Comparison of ENCODE assay signal across 16 cellular contexts in genomic region chr4:124933521-124933920, GRCh38.
DNase-seq lines count a peak whose midpoint lies in the region; ATAC-seq and TF ChIP-seq lines count a peak whose summit lies in the region.
"Had no signal": no experiment of that assay in that cellular context is flagged by ENCODE, and none has a peak within 500 bp of the region (broad histone marks: within the 10 kb centered on the region; RNA-seq: fewer than 3 reads in every experiment).

No MANE protein-coding gene starts in this region.

- no peak overlapping the region for H4K8ac ChIP-seq in trophoblast cell (ENCODE audit: low read depth, low read length)

- H2AK5ac ChIP-seq in trophoblast cell (ENCODE audit: low read length): no peak overlapping the region

- no peak overlapping the region for H3K4ac ChIP-seq in trophoblast cell (ENCODE audit: low read depth, low read length)

- H4K12ac ChIP-seq in trophoblast cell (ENCODE audit: low read depth, low read length): no peak overlapping the region

- no peak overlapping the region for H3K18ac ChIP-seq in trophoblast cell (ENCODE audit: low read length)

- H3K27ac ChIP-seq in trophoblast cell (ENCODE audit: low read depth, low read length): no peak overlapping the region
- no peak overlapping the region for H3K27ac ChIP-seq in CD8-positive, alpha-beta T cell (ENCODE audit: low read depth, low read length)
- H3K27ac ChIP-seq: BLaER1 treated with 17β-estradiol and CSF1 and Interleukin-3, amounts not matched to agents 10 nM and 100 nM had no signal

- no CpG with 5 or more reads among the region's 2 CpGs for WGBS in trophoblast cell (ENCODE audit: extremely low coverage, insufficient coverage, insufficient read length)

- no peak overlapping the region for H2BK120ac ChIP-seq in trophoblast cell (ENCODE audit: insufficient read depth, low read length, poor library complexity)

- CTCF ChIA-PET in CD8-positive, alpha-beta T cell (lab: Charles Lee): no interaction called here

- POLR2A ChIA-PET in CD8-positive, alpha-beta T cell (lab: Charles Lee): no interaction called here

- H3K27me3 Mint-ChIP-seq in CD8-positive, alpha-beta T cell (ENCODE audit: low read depth): no peaks in the 10 kb centered on the region
- H3K27me3 Mint-ChIP-seq: B cell; CD8-positive, alpha-beta memory T cell; IgD-negative memory B cell had no signal

- H3K9me3 Mint-ChIP-seq in CD8-positive, alpha-beta T cell: no peaks in the 10 kb centered on the region
- H3K9me3 Mint-ChIP-seq: H9 had no signal

- H3K4me3 ChIP-seq in fibroblast of the aortic adventitia (ENCODE audit: low read depth, low read length) (no peak overlapping the region), trophoblast cell (ENCODE audit: low read depth, low read length) (no peak overlapping the region)
- no peak overlapping the region for H3K4me3 ChIP-seq in CD8-positive, alpha-beta T cell (ENCODE audit: low read depth, low read length)
- H3K4me3 ChIP-seq: BLaER1 treated with 17β-estradiol and CSF1 and Interleukin-3, amounts not matched to agents 10 nM and 100 nM had no signal

- H3K36me3 Mint-ChIP-seq in CD8-positive, alpha-beta T cell: no peaks in the 10 kb centered on the region
- H3K36me3 Mint-ChIP-seq: CD8-positive, alpha-beta memory T cell; IgD-negative memory B cell had no signal

- no peak overlapping the region for H2BK12ac ChIP-seq in trophoblast cell (ENCODE audit: low read length)

- ATAC-seq in SK-N-SH treated with all-trans-retinoic acid at 6 μM for 48 hours (no peak), GM18907 (IDR thresholded peaks at IDR 0.05; ENCODE audit: unreplicated experiment) (no peak), GM21447 (IDR thresholded peaks at IDR 0.05; ENCODE audit: unreplicated experiment) (no peak)
- ATAC-seq in CD8-positive, alpha-beta T cell: no peak
- ATAC-seq: HepG2 had no signal

- H2AFZ ChIP-seq in trophoblast cell (ENCODE audit: insufficient read depth, low read length, poor library complexity): no peak overlapping the region

- H3K27me3 ChIP-seq in trophoblast cell (ENCODE audit: insufficient read depth, low read length): no peaks in the 10 kb centered on the region
- H3K27me3 ChIP-seq in CD8-positive, alpha-beta T cell (ENCODE audit: insufficient read depth, low read length): no peaks in the 10 kb centered on the region
- H3K27me3 ChIP-seq: BLaER1 treated with 17β-estradiol and CSF1 and Interleukin-3, amounts not matched to agents 10 nM and 100 nM had no signal

- no peaks in the 10 kb centered on the region for H3K79me1 ChIP-seq in trophoblast cell (ENCODE audit: low read length)

- H3K9ac ChIP-seq in trophoblast cell (ENCODE audit: low read length): no peak overlapping the region
- H3K9ac ChIP-seq: BLaER1 treated with 17β-estradiol and CSF1 and Interleukin-3, amounts not matched to agents 10 nM and 100 nM had no signal

- H3K23ac ChIP-seq in trophoblast cell (ENCODE audit: low read length): no peak overlapping the region

- H3K4me1 Mint-ChIP-seq in CD8-positive, alpha-beta T cell (ENCODE audit: low read depth): no peaks in the 10 kb centered on the region
- H3K4me1 Mint-ChIP-seq: B cell; CD8-positive, alpha-beta memory T cell; IgD-negative memory B cell had no signal

- no peak overlapping the region for H3K27ac Mint-ChIP-seq in CD8-positive, alpha-beta T cell
- H3K27ac Mint-ChIP-seq: B cell; CD8-positive, alpha-beta memory T cell; H9; IgD-negative memory B cell had no signal

- DNase-seq in NCI-H226 (peak; percentile 16), fibroblast of the aortic adventitia (ENCODE audit: low read depth) (peak; percentile 52), trophoblast cell (no peak)
- no peak for DNase-seq in CD8-positive, alpha-beta T cell
- DNase-seq: 8988T; CD8-positive, alpha-beta memory T cell; COR-L47; DMS 273 treated with DMSO at 0.1 percent for 48 hours; H9 had no signal

- no peak overlapping the region for H3K4me3 Mint-ChIP-seq in CD8-positive, alpha-beta T cell
- H3K4me3 Mint-ChIP-seq: B cell; CD8-positive, alpha-beta memory T cell; H9; IgD-negative memory B cell had no signal

- no peaks in the 10 kb centered on the region for H3K36me3 ChIP-seq in trophoblast cell (ENCODE audit: control insufficient read depth in 1 of 2, insufficient read depth in 2 of 2, low read length in 2 of 2)
- no peaks in the 10 kb centered on the region for H3K36me3 ChIP-seq in CD8-positive, alpha-beta T cell (ENCODE audit: insufficient read depth, low read length)
- H3K36me3 ChIP-seq: BLaER1 treated with 17β-estradiol and CSF1 and Interleukin-3, amounts not matched to agents 10 nM and 100 nM had no signal

- intact Hi-C loops in CD8-positive, alpha-beta T cell (cut with DNase I, micrococcal nuclease): no loop called here

- no peaks in the 10 kb centered on the region for H3K79me2 ChIP-seq in trophoblast cell (ENCODE audit: control insufficient read depth, insufficient read depth, low read length, poor library complexity)

- no peak overlapping the region for H2BK5ac ChIP-seq in trophoblast cell (ENCODE audit: low read depth, low read length, poor library complexity)

- no peak overlapping the region for H3K14ac ChIP-seq in trophoblast cell (ENCODE audit: low read length)

- H3K9me3 ChIP-seq in trophoblast cell (ENCODE audit: insufficient read depth, low read depth, low read length): no peaks in the 10 kb centered on the region
- no peaks in the 10 kb centered on the region for H3K9me3 ChIP-seq in CD8-positive, alpha-beta T cell (ENCODE audit: low read length)
- H3K9me3 ChIP-seq: BLaER1 treated with 17β-estradiol and CSF1 and Interleukin-3, amounts not matched to agents 10 nM and 100 nM had no signal

- no peak overlapping the region for H3K4me2 ChIP-seq in trophoblast cell (ENCODE audit: low read length)
- H3K4me2 ChIP-seq: BLaER1 treated with 17β-estradiol and CSF1 and Interleukin-3, amounts not matched to agents 10 nM and 100 nM had no signal

- peaks cover 4 to 6% of the 10 kb centered on the region in 2 experiments for H3K4me1 ChIP-seq in trophoblast cell (ENCODE audit: control insufficient read depth in 1 of 2, insufficient read depth in 2 of 2, low read length in 2 of 2)
- H3K4me1 ChIP-seq in CD8-positive, alpha-beta T cell (ENCODE audit: insufficient read depth, low read length): no peaks in the 10 kb centered on the region
- H3K4me1 ChIP-seq: BLaER1 treated with 17β-estradiol and CSF1 and Interleukin-3, amounts not matched to agents 10 nM and 100 nM had no signal

- H4K91ac ChIP-seq in trophoblast cell (ENCODE audit: low read depth, low read length): no peak overlapping the region

- TF ChIP-seq CTCF in fibroblast of the aortic adventitia (IDR thresholded peaks at IDR 0.05; ENCODE audit: insufficient read depth, low read length): no peak
- no peak for TF ChIP-seq CTCF in CD8-positive, alpha-beta T cell (IDR thresholded peaks at IDR 0.05)

TF ChIP-seq in SK-N-SH treated with all-trans-retinoic acid at 6 μM for 48 hours, 23 proteins besides CTCF, POLR2A, EP300 and RAD21 (continues in another document):
- no peak for TF ChIP-seq GLIS3 (CRISPR knock-in tag; IDR thresholded peaks at IDR 0.05)
- no peak for TF ChIP-seq ZNF565 (CRISPR knock-in tag; conservative IDR thresholded peaks at IDR 0.05; ENCODE audit: low read depth)
- TF ChIP-seq POU6F1 (CRISPR knock-in tag; IDR thresholded peaks at IDR 0.05; ENCODE audit: borderline replicate concordance, low read depth): no peak
- no peak for TF ChIP-seq RARB (CRISPR knock-in tag; IDR thresholded peaks at IDR 0.05)
- TF ChIP-seq ZFP30 (CRISPR knock-in tag; IDR thresholded peaks at IDR 0.05): no peak
- no peak for TF ChIP-seq SNAI2 (CRISPR knock-in tag; IDR thresholded peaks at IDR 0.05)
- 0 out of 2 replicates have a peak, but pooled peaks have one; percentile 53 for TF ChIP-seq CREB5 (CRISPR knock-in tag; IDR thresholded peaks at IDR 0.05; ENCODE audit: low read depth)
- TF ChIP-seq TOX (CRISPR knock-in tag; IDR thresholded peaks at IDR 0.05; ENCODE audit: borderline replicate concordance): no peak
- TF ChIP-seq ISL1 (CRISPR knock-in tag; IDR thresholded peaks at IDR 0.05): peak; percentile 99
- no peak for TF ChIP-seq ZC3H10 (CRISPR knock-in tag; IDR thresholded peaks at IDR 0.05)
- TF ChIP-seq CSRNP3 (CRISPR knock-in tag; IDR thresholded peaks at IDR 0.05): no peak
- TF ChIP-seq ZFP3 (CRISPR knock-in tag; IDR thresholded peaks at IDR 0.05): no peak

Comparison
In these comparisons a context has a peak if more than half of its experiments do, and no peak if none do; other contexts are left out.
1. DNase-seq: peak in NCI-H226 (single experiment) and fibroblast of the aortic adventitia (single experiment); none in trophoblast cell (0 of 2) and CD8-positive, alpha-beta T cell (0 of 7).